In the genomic region with DNA sequence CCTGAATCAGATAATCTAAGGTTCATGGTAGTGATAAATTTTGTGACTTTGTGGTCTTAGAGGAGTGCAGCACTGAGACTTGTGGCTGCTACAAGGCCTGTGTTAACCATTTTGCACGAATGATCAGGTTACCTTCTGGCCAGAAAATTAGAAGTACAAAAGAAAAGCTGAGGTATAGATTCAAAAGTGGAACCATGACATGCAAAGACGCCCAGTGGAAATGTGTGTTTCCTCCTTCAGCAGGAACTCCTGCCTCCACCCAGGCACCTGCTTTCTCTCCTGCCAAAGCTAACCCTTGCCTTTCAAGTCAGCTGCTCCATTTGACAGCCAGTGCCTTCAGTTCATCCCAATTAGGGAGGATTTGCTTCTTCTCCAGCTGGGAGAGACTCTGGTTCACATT, we compare ENCODE assay signal across 20 cellular contexts. TPM values are rescaled to one million over a fixed set of nuclear protein-coding genes. Genes with fewer than 3 reads are reported as not detected.
DNase-seq lines count a peak whose midpoint lies in the region; ATAC-seq, FAIRE-seq and TF ChIP-seq lines count a peak whose summit lies in the region.
"Had no signal": no experiment of that assay in that cellular context is flagged by ENCODE, and none has a peak within 500 bp of the region (broad histone marks: within the 10 kb centered on the region; RNA-seq: fewer than 3 reads in every experiment).

No MANE protein-coding gene starts in this region.

- H3K79me2 ChIP-seq in OCI-LY3 (ENCODE audit: low read length): no peaks in the 10 kb centered on the region

- H3K4me1 Mint-ChIP-seq in activated CD8-positive, alpha-beta memory T cell treated with anti-CD3 and anti-CD28 coated beads, Interleukin-2, amount 10 ng/mL, durations not matched to agents 7 days and 5 days: peaks cover 55% of the 10 kb centered on the region
- H3K4me1 Mint-ChIP-seq in naive B cell: peaks cover 36 to 59% (median 43%) of the 10 kb centered on the region in 3 donors

- H3K9me3 Mint-ChIP-seq in activated CD8-positive, alpha-beta memory T cell treated with anti-CD3 and anti-CD28 coated beads, Interleukin-2, amount 10 ng/mL, durations not matched to agents 7 days and 5 days (ENCODE audit: low read depth): no peaks in the 10 kb centered on the region
- H3K9me3 Mint-ChIP-seq in naive B cell: no peaks in the 10 kb centered on the region

- WGBS in psoas muscle, 3 donors: 38 to 43% (median 43%) methylated on average over 2 of the region's 2 CpGs

- no peak for FAIRE-seq in urothelium cell line (lab: Jason Lieb, UNC)

- TF ChIP-seq CTCF in OCI-LY3 (IDR thresholded peaks at IDR 0.05; ENCODE audit: low read depth, low read length) (no peak), colonic mucosa (IDR thresholded peaks at IDR 0.05) (no peak), psoas muscle (IDR thresholded peaks at IDR 0.05) (no peak)

- DNase-seq in activated CD8-positive, alpha-beta memory T cell treated with anti-CD3 and anti-CD28 coated beads, Interleukin-2, amount 10 ng/mL, durations not matched to agents 7 days and 5 days: no peak
- no peak for DNase-seq in activated CD8-positive, alpha-beta memory T cell treated with anti-CD3 and anti-CD28 coated beads, Interleukin-2, amount 50 U/mL, for 48 hours
- no peak for DNase-seq in naive B cell
- DNase-seq in urothelium cell line (ENCODE audit: low spot score): no peak
- no peak for DNase-seq in colonic mucosa
- no peak for DNase-seq in psoas muscle
- DNase-seq: anterior cingulate cortex; DMS 273 treated with DMSO at 0.1 percent for 48 hours; NCI-H1930; NCI-H526; stimulated activated CD4-positive, alpha-beta T cell treated with anti-CD3 and anti-CD28 coated beads, Interleukin-2, amount 100 ng/mL, for 24 hours; stimulated activated CD8-positive, alpha-beta memory T cell treated with anti-CD3 and anti-CD28 coated beads, Interleukin-4, amount 100 ng/mL, for 48 hours; T-helper 9 cell; transverse colon had no signal

- H3K27me3 Mint-ChIP-seq in activated CD8-positive, alpha-beta memory T cell treated with anti-CD3 and anti-CD28 coated beads, Interleukin-2, amount 10 ng/mL, durations not matched to agents 7 days and 5 days: peaks cover 2% of the 10 kb centered on the region
- no peaks in the 10 kb centered on the region for H3K27me3 Mint-ChIP-seq in naive B cell

- peak overlapping the region; percentile 49 for H2AFZ ChIP-seq in OCI-LY3 (ENCODE audit: low read depth, low read length)

- H3K4me1 ChIP-seq in OCI-LY3 (ENCODE audit: low read length): peaks cover 39% of the 10 kb centered on the region
- no peaks in the 10 kb centered on the region for H3K4me1 ChIP-seq in colonic mucosa
- H3K4me1 ChIP-seq in psoas muscle: no peaks in the 10 kb centered on the region
- H3K4me1 ChIP-seq: transverse colon had no signal

- H3K4me2 ChIP-seq in OCI-LY3 (ENCODE audit: low read length): peak overlapping the region; percentile 38

- H3K36me3 ChIP-seq in OCI-LY3 (replicated peaks; ENCODE audit: low read depth, low read length): no peaks in the 10 kb centered on the region
- H3K36me3 ChIP-seq in colonic mucosa: no peaks in the 10 kb centered on the region
- H3K36me3 ChIP-seq in psoas muscle (ENCODE audit: insufficient read depth in 1 of 2, low read depth in 1 of 2): no peaks in the 10 kb centered on the region
- H3K36me3 ChIP-seq: transverse colon had no signal

- ATAC-seq in activated CD8-positive, alpha-beta memory T cell treated with anti-CD3 and anti-CD28 coated beads, Interleukin-2, amount 10 ng/mL, durations not matched to agents 7 days and 5 days: peak; percentile 60
- ATAC-seq in HG02610 (IDR thresholded peaks at IDR 0.05; ENCODE audit: unreplicated experiment) (peak; percentile 40), naive B cell (ENCODE audit: low read depth in 2 of 2) (no peak), psoas muscle (no peak)

- no peaks in the 10 kb centered on the region for H3K27me3 ChIP-seq in OCI-LY3 (ENCODE audit: low read depth, low read length)
- H3K27me3 ChIP-seq in colonic mucosa: no peaks in the 10 kb centered on the region
- no peaks in the 10 kb centered on the region for H3K27me3 ChIP-seq in psoas muscle (ENCODE audit: insufficient read depth in 3 of 3, low read length in 2 of 3)
- H3K27me3 ChIP-seq: transverse colon had no signal

- H3K4me3 ChIP-seq in OCI-LY3 (ENCODE audit: low read length): no peak overlapping the region
- H3K4me3 ChIP-seq in colonic mucosa: no peak overlapping the region
- H3K4me3 ChIP-seq in psoas muscle: no peak overlapping the region
- H3K4me3 ChIP-seq: transverse colon had no signal

- H4K20me1 ChIP-seq in OCI-LY3 (ENCODE audit: insufficient read depth, low read length): no peaks in the 10 kb centered on the region

- no peak overlapping the region for H3K4me3 Mint-ChIP-seq in activated CD8-positive, alpha-beta memory T cell treated with anti-CD3 and anti-CD28 coated beads, Interleukin-2, amount 10 ng/mL, durations not matched to agents 7 days and 5 days
- peak overlapping the region in 5 of 8 donors; percentile 16 to 69 (median 42) for H3K4me3 Mint-ChIP-seq in naive B cell

- intact Hi-C loops in colonic mucosa (cut with DNase I) (no loop called here), psoas muscle (cut with DNase I) (no loop called here)

- H3K9me3 ChIP-seq in OCI-LY3 (ENCODE audit: insufficient read depth, low read length) (no peaks in the 10 kb centered on the region), colonic mucosa (no peaks in the 10 kb centered on the region), psoas muscle (no peaks in the 10 kb centered on the region)
- H3K9me3 ChIP-seq: transverse colon had no signal

- H3K27ac ChIP-seq in OCI-LY3 (ENCODE audit: low read length) (no peak overlapping the region), colonic mucosa (no peak overlapping the region), psoas muscle (no peak overlapping the region)
- H3K27ac ChIP-seq: RWPE1, transverse colon had no signal

- H3K9ac ChIP-seq in OCI-LY3 (ENCODE audit: low read length): no peak overlapping the region
- no peak overlapping the region for H3K9ac ChIP-seq in colonic mucosa (ENCODE audit: low read depth in 2 of 2, low read length in 2 of 2)

- no peaks in the 10 kb centered on the region for H3K36me3 Mint-ChIP-seq in activated CD8-positive, alpha-beta memory T cell treated with anti-CD3 and anti-CD28 coated beads, Interleukin-2, amount 10 ng/mL, durations not matched to agents 7 days and 5 days
- no peaks in the 10 kb centered on the region for H3K36me3 Mint-ChIP-seq in naive B cell

- H3K27ac Mint-ChIP-seq in activated CD8-positive, alpha-beta memory T cell treated with anti-CD3 and anti-CD28 coated beads, Interleukin-2, amount 10 ng/mL, durations not matched to agents 7 days and 5 days: peak overlapping the region; percentile 76
- peak overlapping the region in 3 of 6 donors; percentile 14 to 40 (median 28) for H3K27ac Mint-ChIP-seq in naive B cell

- CTCF ChIA-PET in activated CD8-positive, alpha-beta memory T cell treated with anti-CD3 and anti-CD28 coated beads, Interleukin-2, amount 10 ng/mL, durations not matched to agents 7 days and 5 days (lab: Charles Lee): interaction anchor here (1.4 to 3.9 kb wide), 5 partner anchors 9 to 259 kb away, joined by 3 to 23 read pairs (median 5); partner anchors contain the start of gene ERP27

RNA-seq across cellular contexts. Expression of gene PDE6H, which starts 10.1 kb away (rescaled TPM):
- total RNA-seq in activated CD8-positive, alpha-beta memory T cell treated with anti-CD3 and anti-CD28 coated beads, Interleukin-2, amount 10 ng/mL, durations not matched to agents 7 days and 5 days: not detected
- not detected for polyA plus RNA-seq in naive B cell (ENCODE audit: low read depth in 6 of 6)
- total RNA-seq in colonic mucosa: not detected
- total RNA-seq in psoas muscle: not detected
- not detected for polyA plus RNA-seq in psoas muscle
- total RNA-seq: dermis microvascular lymphatic vessel endothelial cell, renal cortical epithelial cell, transverse colon had no signal
- polyA plus RNA-seq: AG04450 had no signal

RNA-seq across cellular contexts. Expression of gene ARHGDIB, which starts 21.6 kb away (rescaled TPM):
- 1,000 to 10,000 TPM; 1,208 to 1,284 TPM for total RNA-seq in activated CD8-positive, alpha-beta memory T cell treated with anti-CD3 and anti-CD28 coated beads, Interleukin-2, amount 10 ng/mL, durations not matched to agents 7 days and 5 days
- polyA plus RNA-seq in naive B cell (ENCODE audit: low read depth in 6 of 6) (1,000 to 10,000 TPM; 2,706 to 4,844 (median 2,864) TPM), psoas muscle (10 to 100 TPM; 23.9 to 44.0 (median 39.4) TPM)
- total RNA-seq in colonic mucosa (10 to 100 TPM; 21.5 to 40.8 TPM), psoas muscle (10 to 100 TPM; 27.1 to 41.4 (median 29.9) TPM)

RNA-seq across cellular contexts. Expression of gene ERP27, which starts 44.6 kb away (rescaled TPM):
- 1 to 10 TPM; 5.4 to 7.7 TPM for total RNA-seq in activated CD8-positive, alpha-beta memory T cell treated with anti-CD3 and anti-CD28 coated beads, Interleukin-2, amount 10 ng/mL, durations not matched to agents 7 days and 5 days
- polyA plus RNA-seq in naive B cell (ENCODE audit: low read depth in 6 of 6) (1 to 10 TPM; 2.4 to 4.8 (median 2.7) TPM), psoas muscle (under 1 TPM; 0.05 to 0.09 (median 0.08) TPM)
- total RNA-seq in colonic mucosa (1 to 10 TPM in 1 of 2 donors, under 1 TPM in 1; 0.52 to 2.1 TPM), psoas muscle (under 1 TPM in 3 of 4 donors, not detected in 1; 0.17 to 0.42 (median 0.24) TPM)
- polyA plus RNA-seq: AG04450 had no signal

Comparison
In these comparisons a context has a peak if more than half of its experiments do, and no peak if none do; other contexts are left out.
1. ATAC-seq: peak in activated CD8-positive, alpha-beta memory T cell treated with anti-CD3 and anti-CD28 coated beads, Interleukin-2, amount 10 ng/mL, durations not matched to agents 7 days and 5 days (single experiment) and HG02610 (single experiment); none in naive B cell (0 of 2) and psoas muscle (0 of 4).
2. RNA of gene ARHGDIB, which starts 21.6 kb away (total RNA-seq): 1,208 to 1,284 TPM in activated CD8-positive, alpha-beta memory T cell treated with anti-CD3 and anti-CD28 coated beads, Interleukin-2, amount 10 ng/mL, durations not matched to agents 7 days and 5 days; 21.5 to 40.8 TPM in colonic mucosa and 27.1 to 41.4 TPM in psoas muscle; every median in the first group is over 10 times any median in the second.